10 cellular contexts compared by ENCODE assay signal in genomic region chr2:189569295-189569925, GRCh38. TPM values are rescaled to one million over a fixed set of nuclear protein-coding genes. Genes with fewer than 3 reads are reported as not detected.
DNase-seq lines count a peak whose midpoint lies in the region; ATAC-seq and TF ChIP-seq lines count a peak whose summit lies in the region.
"Had no signal": no experiment of that assay in that cellular context is flagged by ENCODE, and none has a peak within 500 bp of the region (broad histone marks: within the 10 kb centered on the region; RNA-seq: fewer than 3 reads in every experiment).

No MANE protein-coding gene starts in this region.

- 55% methylated on average over 1 of the region's 1 CpG for WGBS in liver

- H3K27me3 Mint-ChIP-seq in activated naive CD8-positive, alpha-beta T cell treated with anti-CD3 and anti-CD28 coated beads, Interleukin-2, amount 50 U/mL, for 24 hours, result no peaks in the 10 kb centered on the region

- H3K9me3 ChIP-seq in liver (ENCODE audit: control insufficient read depth in 4 of 4, low read length in 3 of 4), result no peaks in the 10 kb centered on the region

- H3K4me1 Mint-ChIP-seq in activated naive CD8-positive, alpha-beta T cell treated with anti-CD3 and anti-CD28 coated beads, Interleukin-2, amount 50 U/mL, for 24 hours, result peaks cover 27% of the 10 kb centered on the region

- H3K4me3 ChIP-seq in liver (ENCODE audit: low read depth in 1 of 3, low read length in 3 of 3), result no peak overlapping the region

- peak overlapping the region; percentile 53 to 88 for H3K27ac ChIP-seq in liver (ENCODE audit: low read depth in 1 of 2, low read length in 2 of 2)

- no peaks in the 10 kb centered on the region for H3K27me3 ChIP-seq in liver (ENCODE audit: control insufficient read depth in 4 of 4, insufficient read depth in 4 of 4, low read length in 3 of 4)

- peaks cover 4 to 74% (median 58%) of the 10 kb centered on the region in 4 donors for H3K4me1 ChIP-seq in liver (ENCODE audit: control insufficient read depth in 4 of 4, insufficient read depth in 4 of 4, low read length in 3 of 4)

- H3K36me3 Mint-ChIP-seq in activated naive CD8-positive, alpha-beta T cell treated with anti-CD3 and anti-CD28 coated beads, Interleukin-2, amount 50 U/mL, for 24 hours (ENCODE audit: low read depth), result peaks cover 2% of the 10 kb centered on the region

- peak overlapping the region; percentile 61 for H3K27ac Mint-ChIP-seq in activated naive CD8-positive, alpha-beta T cell treated with anti-CD3 and anti-CD28 coated beads, Interleukin-2, amount 50 U/mL, for 24 hours

- ATAC-seq in GM21526 (IDR thresholded peaks at IDR 0.05; ENCODE audit: low FRiP score, unreplicated experiment), result peak; percentile 72
- no peak for ATAC-seq in activated naive CD8-positive, alpha-beta T cell treated with anti-CD3 and anti-CD28 coated beads, Interleukin-2, amount 50 U/mL, for 24 hours
- ATAC-seq in HG02973 (IDR thresholded peaks at IDR 0.05; ENCODE audit: unreplicated experiment), result no peak

- TF ChIP-seq RAD21 in liver (IDR thresholded peaks at IDR 0.05), result peak; percentile 62 to 68

- TF ChIP-seq CTCF in liver (IDR thresholded peaks at IDR 0.05; ENCODE audit: low read depth, low read length, missing input control), result no peak

- H3K4me3 Mint-ChIP-seq in activated naive CD8-positive, alpha-beta T cell treated with anti-CD3 and anti-CD28 coated beads, Interleukin-2, amount 50 U/mL, for 24 hours, result no peak overlapping the region

- H3K36me3 ChIP-seq in liver (ENCODE audit: control insufficient read depth in 4 of 4, insufficient read depth in 3 of 4, low read depth in 1 of 4, low read length in 3 of 4), result peaks cover 7 to 51% (median 25%) of the 10 kb centered on the region in 4 donors

- DNase-seq in Ammon's horn (ENCODE audit: low spot score) (peak; percentile 25), glomerular visceral epithelial cell (ENCODE audit: extremely low spot score) (no peak), HK-2 (ENCODE audit: unreplicated experiment) (no peak), NCI-H146 treated with DMSO at 0.1 percent for 48 hours (lab: John Stamatoyannopoulos, UW; ENCODE audit: unreplicated experiment) (no peak)
- DNase-seq in activated naive CD8-positive, alpha-beta T cell treated with anti-CD3 and anti-CD28 coated beads, Interleukin-2, amount 50 U/mL, for 24 hours, result no peak
- DNase-seq: DMS79 treated with DMSO at 0.1 percent for 48 hours, NCI-H69 had no signal

- H3K9ac ChIP-seq in liver (ENCODE audit: low read depth in 1 of 2, low read length in 2 of 2), result no peak overlapping the region

- no peaks in the 10 kb centered on the region for H3K9me3 Mint-ChIP-seq in activated naive CD8-positive, alpha-beta T cell treated with anti-CD3 and anti-CD28 coated beads, Interleukin-2, amount 50 U/mL, for 24 hours

TF ChIP-seq in liver, 16 proteins besides CTCF, POLR2A, EP300 and RAD21:
- no peak for TF ChIP-seq ZBTB33 (IDR thresholded peaks at IDR 0.05)
- TF ChIP-seq ATF3 (IDR thresholded peaks at IDR 0.05), result no peak
- no peak for TF ChIP-seq GABPA (IDR thresholded peaks at IDR 0.05 in 1 of 2, conservative IDR thresholded peaks at IDR 0.05 in 1 of 2)
- TF ChIP-seq RXRA (IDR thresholded peaks at IDR 0.05), result peak in 1 of 2 donors; percentile 5
- TF ChIP-seq NR2F2 (IDR thresholded peaks at IDR 0.05), result no peak

RNA-seq across cellular contexts. Expression of gene SLC40A1, which starts 11.2 kb away (rescaled TPM):
- 100 to 1,000 TPM; 231 to 572 TPM for total RNA-seq in liver
- polyA plus RNA-seq in liver, result 100 to 1,000 TPM in 1 of 2 donors, 10 to 100 TPM in 1; 97.4 to 105 TPM
